Comparison of ENCODE assay signal across 14 cellular contexts in genomic region chr12:90987520-90987919, GRCh38. TPM values are rescaled to one million over a fixed set of nuclear protein-coding genes. Genes with fewer than 3 reads are reported as not detected.
DNase-seq lines count a peak whose midpoint lies in the region; ATAC-seq and TF ChIP-seq lines count a peak whose summit lies in the region.
"Had no signal": no experiment of that assay in that cellular context is flagged by ENCODE, and none has a peak within 500 bp of the region (broad histone marks: within the 10 kb centered on the region; RNA-seq: fewer than 3 reads in every experiment).

No MANE protein-coding gene starts in this region.

- TF ChIP-seq POLR2A in NB4 (IDR thresholded peaks at IDR 0.05; ENCODE audit: extremely low read depth, insufficient read length) (no peak), vagina (IDR thresholded peaks at IDR 0.05) (no peak)

- H3K4me2 ChIP-seq in osteoblast (ENCODE audit: insufficient read depth, low read length): no peak overlapping the region

- H3K4me3 ChIP-seq in NB4 (ENCODE audit: low read depth, low read length): no peak overlapping the region
- H3K4me3 ChIP-seq in osteoblast (ENCODE audit: insufficient read depth, low read length): no peak overlapping the region
- H3K4me3 ChIP-seq in vagina: no peak overlapping the region
- H3K4me3 ChIP-seq: spleen had no signal

- H3K27me3 ChIP-seq in osteoblast (ENCODE audit: insufficient read depth, low read length) (no peaks in the 10 kb centered on the region), vagina (no peaks in the 10 kb centered on the region)
- H3K27me3 ChIP-seq: spleen had no signal

- ATAC-seq in GM18498 (IDR thresholded peaks at IDR 0.05; ENCODE audit: unreplicated experiment) (peak; percentile 65), HG02588 (IDR thresholded peaks at IDR 0.05; ENCODE audit: unreplicated experiment) (peak; percentile 73)

- H3K4me1 ChIP-seq in osteoblast (ENCODE audit: insufficient read depth, low read length) (peaks cover 5% of the 10 kb centered on the region), vagina (no peaks in the 10 kb centered on the region)
- H3K4me1 ChIP-seq: spleen had no signal

- DNase-seq in NB4 (ENCODE audit: low read depth) (no peak), osteoblast (ENCODE audit: insufficient read length, low spot score, missing footprints) (no peak), vagina (ENCODE audit: extremely low spot score in 2 of 2) (no peak), NCI-H526 treated with DMSO at 0.1 percent for 48 hours (lab: John Stamatoyannopoulos, UW) (no peak)
- DNase-seq in stimulated activated CD4-positive, alpha-beta T cell treated with anti-CD3 and anti-CD28 coated beads, Interleukin-2, amount 100 ng/mL, for 24 hours: no peak
- DNase-seq in activated CD4-positive, alpha-beta T cell treated with anti-CD3 and anti-CD28 coated beads, Interleukin-2, amount 50 U/mL, for 48 hours: no peak
- DNase-seq: activated CD4-positive, alpha-beta T cell treated with anti-CD3 and anti-CD28 coated beads, Interleukin-2, amount 10 ng/mL, durations not matched to agents 24 days and 14 days; activated effector memory CD4-positive, alpha-beta T cell treated with anti-CD3 and anti-CD28 coated beads, Interleukin-2, amount 50 U/mL, for 16 hours; COR-L47; NCI-H1092; NCI-H510A; spleen had no signal

- no peaks in the 10 kb centered on the region for H4K20me1 ChIP-seq in osteoblast (ENCODE audit: insufficient read depth, low read length)

- intact Hi-C loops in vagina (cut with DNase I): no loop called here

- no peaks in the 10 kb centered on the region for H3K36me3 ChIP-seq in osteoblast (ENCODE audit: insufficient read depth, low read length)
- H3K36me3 ChIP-seq in vagina: no peaks in the 10 kb centered on the region
- H3K36me3 ChIP-seq: spleen had no signal

- H3K27ac ChIP-seq in osteoblast (ENCODE audit: low read depth, low read length) (no peak overlapping the region), vagina (no peak overlapping the region)
- H3K27ac ChIP-seq: spleen had no signal

- H3K9me3 ChIP-seq in osteoblast (ENCODE audit: low read depth, low read length) (peaks cover 5% of the 10 kb centered on the region), vagina (no peaks in the 10 kb centered on the region)

- no peak overlapping the region for H2AFZ ChIP-seq in osteoblast (ENCODE audit: low read length)

- TF ChIP-seq CTCF in NB4 (IDR thresholded peaks at IDR 0.05; ENCODE audit: low read depth, low read length) (peak; percentile 19), osteoblast (IDR thresholded peaks at IDR 0.05; ENCODE audit: extremely low read depth, low read depth, low read length) (peak; percentile 15), vagina (IDR thresholded peaks at IDR 0.05) (no peak)

- H3K79me2 ChIP-seq in osteoblast (ENCODE audit: insufficient read depth, low read length): no peaks in the 10 kb centered on the region

RNA-seq across cellular contexts. Expression of gene EPYC, which starts 17.3 kb away (rescaled TPM):
- 1.8 TPM in 2 replicates for total RNA-seq in osteoblast
- not detected for total RNA-seq in vagina
- total RNA-seq: activated CD4-positive, alpha-beta T cell treated with anti-CD3 and anti-CD28 coated beads, Interleukin-2, amount 10 ng/mL, durations not matched to agents 24 days and 14 days; spleen had no signal

RNA-seq across cellular contexts. Expression of gene CCER1, which starts 32.5 kb away (rescaled TPM):
- total RNA-seq in osteoblast: not detected in 2 replicates
- not detected for total RNA-seq in vagina
- total RNA-seq: activated CD4-positive, alpha-beta T cell treated with anti-CD3 and anti-CD28 coated beads, Interleukin-2, amount 10 ng/mL, durations not matched to agents 24 days and 14 days; spleen had no signal

Comparison
In these comparisons a context has a peak if more than half of its experiments do, and no peak if none do; other contexts are left out.
1. CTCF ChIP-seq: peak in NB4 (single experiment) and osteoblast (single experiment); none in vagina (0 of 3).